In genomic region chr12:123944696-123945095, GRCh38 we compare ENCODE assay signal across 15 cellular contexts. TPM values are rescaled to one million over a fixed set of nuclear protein-coding genes. Genes with fewer than 3 reads are reported as not detected.
A peak's percentile ranks its signal among the peaks of the same experiment; 100 is the strongest.
DNase-seq lines count a peak whose midpoint lies in the region; TF ChIP-seq lines count a peak whose summit lies in the region.
"Had no signal": no experiment of that assay in that cellular context is flagged by ENCODE, and none has a peak within 500 bp of the region (broad histone marks: within the 10 kb centered on the region; RNA-seq: fewer than 3 reads in every experiment).

No MANE protein-coding gene starts in this region.

- H3K27ac ChIP-seq in ascending aorta: no peak overlapping the region
- H3K27ac ChIP-seq: A549, C4-2B, GM23248 had no signal

- H3K27me3 Mint-ChIP-seq in brain (no peaks in the 10 kb centered on the region), endothelial cell (ENCODE audit: unreplicated experiment) (peaks cover 7% of the 10 kb centered on the region)
- H3K27me3 Mint-ChIP-seq: CD8-positive, alpha-beta memory T cell had no signal

- H3K27me3 ChIP-seq in ascending aorta: no peaks in the 10 kb centered on the region
- H3K27me3 ChIP-seq: BE2C had no signal

- peaks cover 15 to 59% of the 10 kb centered on the region in 2 donors for H3K36me3 ChIP-seq in ascending aorta
- H3K36me3 ChIP-seq: BE2C had no signal

- no peaks in the 10 kb centered on the region for H3K9me3 Mint-ChIP-seq in brain
- peaks cover 8% of the 10 kb centered on the region for H3K9me3 Mint-ChIP-seq in endothelial cell (ENCODE audit: unreplicated experiment)
- H3K9me3 Mint-ChIP-seq: CD8-positive, alpha-beta memory T cell had no signal

- H3K4me3 Mint-ChIP-seq in brain (peak overlapping the region in 1 of 5 experiments; percentile 11), endothelial cell (ENCODE audit: unreplicated experiment) (peak overlapping the region; percentile 56)
- H3K4me3 Mint-ChIP-seq: CD8-positive, alpha-beta memory T cell had no signal

- H3K4me3 ChIP-seq in Jurkat, Clone E6-1 (ENCODE audit: low read length): peak overlapping the region; percentile 27
- H3K4me3 ChIP-seq in ascending aorta: no peak overlapping the region
- H3K4me3 ChIP-seq: A549, GM23248 had no signal

- peaks cover 45% of the 10 kb centered on the region for H3K4me1 Mint-ChIP-seq in brain
- H3K4me1 Mint-ChIP-seq in endothelial cell (ENCODE audit: unreplicated experiment): no peaks in the 10 kb centered on the region

- H3K9me3 ChIP-seq in ascending aorta: no peaks in the 10 kb centered on the region
- H3K9me3 ChIP-seq: A549, BE2C had no signal

- H3K4me1 ChIP-seq in ascending aorta: peaks cover 0 to 14% of the 10 kb centered on the region in 2 donors
- H3K4me1 ChIP-seq: A549, BE2C had no signal

- H3K27ac Mint-ChIP-seq in brain: peak overlapping the region in 3 of 5 experiments; percentile 40 to 88 (median 63)
- H3K27ac Mint-ChIP-seq in endothelial cell (ENCODE audit: unreplicated experiment): no peak overlapping the region

- intact Hi-C loops in ascending aorta (cut with DNase I): no loop called here

- TF ChIP-seq CTCF in brain (conservative IDR thresholded peaks at IDR 0.05) (no peak), endothelial cell (IDR thresholded peaks at IDR 0.05; ENCODE audit: unreplicated experiment) (no peak), ascending aorta (IDR thresholded peaks at IDR 0.05) (no peak)

- H3K36me3 Mint-ChIP-seq in brain: peaks cover 55% of the 10 kb centered on the region
- H3K36me3 Mint-ChIP-seq in endothelial cell (ENCODE audit: low read depth, unreplicated experiment): peaks cover 37% of the 10 kb centered on the region

- DNase-seq in Jurkat, Clone E6-1 (ENCODE audit: low read depth, low spot score): no peak
- DNase-seq in endothelial cell (ENCODE audit: low spot score): no peak
- no peak for DNase-seq in putamen (ENCODE audit: low spot score)
- no peak for DNase-seq in ascending aorta (ENCODE audit: low spot score in 2 of 2)
- no peak for DNase-seq in T-helper 2 cell
- no peak for DNase-seq in activated naive CD4-positive, alpha-beta T cell treated with anti-CD3 and anti-CD28 coated beads, Interleukin-2, amount 50 U/mL, for 16 hours
- DNase-seq: BE2C; Caco-2; CD8-positive, alpha-beta memory T cell; DND-41; GDM1; GM23248 had no signal

RNA-seq across cellular contexts. Expression of gene CCDC92, which starts 27.9 kb away (rescaled TPM):
- polyA plus RNA-seq in Jurkat, Clone E6-1 (2012; ENCODE audit: insufficient read depth, insufficient read length): 15.9 TPM
- 84.2 TPM for polyA plus RNA-seq in brain (ENCODE audit: insufficient read depth, low read depth, low replicate concordance)
- total RNA-seq in endothelial cell (ENCODE audit: unreplicated experiment): 25.0 TPM
- 31.0 TPM for total RNA-seq in ascending aorta

RNA-seq across cellular contexts. Expression of gene ZNF664, which starts 28.3 kb away (rescaled TPM):
- 66.9 TPM for polyA plus RNA-seq in Jurkat, Clone E6-1 (2012; ENCODE audit: insufficient read depth, insufficient read length)
- 85.9 TPM for polyA plus RNA-seq in brain (ENCODE audit: insufficient read depth, low read depth, low replicate concordance)
- 119 TPM for total RNA-seq in endothelial cell (ENCODE audit: unreplicated experiment)
- total RNA-seq in ascending aorta: 27.7 TPM
